33 cellular contexts compared by ENCODE assay signal in the genomic region with DNA sequence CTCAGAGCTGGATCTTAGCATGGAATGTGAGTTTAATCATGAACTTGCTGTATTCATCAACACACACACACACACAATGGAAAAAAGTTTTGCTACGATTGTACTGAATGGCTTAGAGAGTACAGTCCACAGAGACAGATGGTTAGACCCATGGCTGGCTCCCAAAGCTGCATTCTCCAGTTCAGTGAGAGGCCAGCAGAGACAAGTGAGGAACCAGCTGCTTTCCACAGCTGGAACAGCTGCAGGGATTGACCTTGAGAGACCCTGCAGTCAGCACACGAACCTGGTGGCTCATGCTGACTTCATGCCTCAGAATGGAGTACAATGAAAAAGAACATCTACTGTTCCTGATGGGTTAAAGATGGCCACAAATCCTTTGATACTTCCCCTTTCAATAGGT.
DNase-seq lines count a peak whose midpoint lies in the region; ATAC-seq and TF ChIP-seq lines count a peak whose summit lies in the region.
"Had no signal": no experiment of that assay in that cellular context is flagged by ENCODE, and none has a peak within 500 bp of the region (broad histone marks: within the 10 kb centered on the region; RNA-seq: fewer than 3 reads in every experiment).

No MANE protein-coding gene starts in this region.

- in situ Hi-C loops in GM23248 (cut with MboI): loop anchor here (10.0 kb wide), 1 partner anchor 495 kb away; no protein-coding TSS in a partner anchor

- H4K20me1 ChIP-seq in GM23248 (ENCODE audit: insufficient read depth): no peaks in the 10 kb centered on the region

- no peak overlapping the region for H3K9ac ChIP-seq in GM23248
- H3K9ac ChIP-seq: SK-N-SH had no signal

- intact Hi-C loops in Right ventricle myocardium inferior (cut with DNase I): loop anchor here (10.0 kb wide), 1 partner anchor 655 kb away; no protein-coding TSS in a partner anchor
- intact Hi-C loops in left cardiac atrium (cut with DNase I): loop anchor here in 1 of 2 donors (10.0 kb wide), 3 partner anchors 195 to 485 kb away; partner anchors contain the start of gene SOD3

- DNase-seq in Right ventricle myocardium inferior (ENCODE audit: missing footprints): no peak
- no peak for DNase-seq in right atrium auricular region (ENCODE audit: low spot score)
- no peak for DNase-seq in left cardiac atrium
- peak; percentile 87 for DNase-seq in myocyte (ENCODE audit: low read depth)
- DNase-seq in GM23248: no peak
- no peak for DNase-seq in COLO829 (ENCODE audit: low spot score)
- DNase-seq: 8988T; activated B cell treated with CpG ODN at 0.5 μM for 24 hours; activated CD4-positive, alpha-beta T cell treated with anti-CD3 and anti-CD28 coated beads, Interleukin-2, amount 10 ng/mL, durations not matched to agents 7 days and 5 days; activated gamma-delta T cell; activated naive CD8-positive, alpha-beta T cell treated with anti-CD3 and anti-CD28 coated beads for 36 hours; activated T-cell treated with anti-CD3 and anti-CD28 coated beads, Interleukin-2, amount 50 U/mL, for 24 hours; aorta; C1 segment of cervical spinal cord; Caco-2; colonic mucosa; DMS79; effector memory CD4-positive, alpha-beta T cell; erythroblast; hypothalamus; left colon; naive thymus-derived CD4-positive, alpha-beta T cell; NCI-H1048; NCI-H1694 treated with DMSO at 0.1 percent for 48 hours; SK-N-SH; small intestine; stimulated activated naive B cell treated with anti-CD40 and anti-IgM and Interleukin-4, amounts not matched to agents 10 μg/mL and 1 μg/mL and 100 μg/mL, for 72 hours; substantia nigra had no signal

- no peak for TF ChIP-seq CTCF in right atrium auricular region (IDR thresholded peaks at IDR 0.05)

- H3F3A ChIP-seq in GM23248 (ENCODE audit: insufficient read depth): no peaks in the 10 kb centered on the region

- H3K36me3 ChIP-seq in right atrium auricular region (no peaks in the 10 kb centered on the region), GM23248 (ENCODE audit: low read depth) (no peaks in the 10 kb centered on the region)
- H3K36me3 ChIP-seq: colonic mucosa, neutrophil, prostate gland had no signal

- H3K4me1 ChIP-seq in right atrium auricular region (no peaks in the 10 kb centered on the region), GM23248 (ENCODE audit: insufficient read depth) (no peaks in the 10 kb centered on the region)
- H3K4me1 ChIP-seq: Caco-2, colonic mucosa, prostate gland had no signal

- H3K79me2 ChIP-seq in GM23248 (ENCODE audit: insufficient read depth): no peaks in the 10 kb centered on the region

- 33 to 50% methylated on average over 2 of the region's 2 CpGs for WGBS in GM23248 (ENCODE audit: low coverage in 1 of 2, low lambda C conversion rate in 2 of 2, missing lambda C conversion rate in 2 of 2), 2 experiments

- no peak overlapping the region for H3K4me2 ChIP-seq in GM23248 (ENCODE audit: unreplicated experiment)
- H3K4me2 ChIP-seq: GM23338, SK-N-SH had no signal

- no peak overlapping the region for H3K4me3 ChIP-seq in right atrium auricular region
- H3K4me3 ChIP-seq in GM23248: no peak overlapping the region
- H3K4me3 ChIP-seq: colonic mucosa, GM23338, prostate gland had no signal

- H3K9me3 ChIP-seq in right atrium auricular region (no peaks in the 10 kb centered on the region), GM23248 (ENCODE audit: low read depth) (no peaks in the 10 kb centered on the region)
- H3K9me3 ChIP-seq: Caco-2, colonic mucosa, neutrophil, prostate gland, SK-N-SH had no signal

- ATAC-seq in Right ventricle myocardium inferior: peak; percentile 92
- ATAC-seq in left cardiac atrium: peak; percentile 46 to 88
- no peak for ATAC-seq in GM18867 (IDR thresholded peaks at IDR 0.05; ENCODE audit: unreplicated experiment)
- ATAC-seq in HG02840 (IDR thresholded peaks at IDR 0.05; ENCODE audit: low FRiP score, unreplicated experiment): no peak
- ATAC-seq: GM23338; left colon; naive thymus-derived CD4-positive, alpha-beta T cell; stimulated activated naive B cell treated with anti-CD40 and anti-IgM and Interleukin-4, amounts not matched to agents 10 μg/mL and 1 μg/mL and 100 μg/mL, for 72 hours had no signal

- no peak overlapping the region for H2AFZ ChIP-seq in GM23248
- H2AFZ ChIP-seq: GM23338 had no signal

- H3K27me3 ChIP-seq in right atrium auricular region (no peaks in the 10 kb centered on the region), GM23248 (replicated peaks; ENCODE audit: insufficient read depth) (peaks cover 7% of the 10 kb centered on the region; the same call in 1 of the 2 replicates)
- H3K27me3 ChIP-seq: colonic mucosa had no signal

- no peaks in the 10 kb centered on the region for H3K9me2 ChIP-seq in GM23248 (ENCODE audit: insufficient read depth)
- H3K9me2 ChIP-seq: SK-N-SH had no signal

- H3K27ac ChIP-seq in right atrium auricular region (no peak overlapping the region), GM23248 (no peak overlapping the region)
- H3K27ac ChIP-seq: colonic mucosa, neutrophil, prostate gland had no signal

Comparison
In these comparisons a context has a peak if more than half of its experiments do, and no peak if none do; other contexts are left out.
1. ATAC-seq: peak in Right ventricle myocardium inferior (single experiment) and left cardiac atrium (2 of 2); none in GM18867 (single experiment) and HG02840 (single experiment).